In genomic region chr22:31625661-31626426, GRCh38 we compare ENCODE assay signal across 9 cellular contexts. TPM values are rescaled to one million over a fixed set of nuclear protein-coding genes. Genes with fewer than 3 reads are reported as not detected.
DNase-seq lines count a peak whose midpoint lies in the region; ATAC-seq and TF ChIP-seq lines count a peak whose summit lies in the region.
"Had no signal": no experiment of that assay in that cellular context is flagged by ENCODE, and none has a peak within 500 bp of the region (broad histone marks: within the 10 kb centered on the region; RNA-seq: fewer than 3 reads in every experiment).

No MANE protein-coding gene starts in this region.

- peak overlapping the region in 4 of 11 experiments; percentile 46 to 61 (median 60); a peak in 7 of 22 replicates for H3K27ac ChIP-seq in BLaER1 treated with 17β-estradiol and CSF1 and Interleukin-3, amounts not matched to agents 10 nM and 100 nM
- H3K27ac ChIP-seq in RWPE1, result peak overlapping the region; percentile 59
- H3K27ac ChIP-seq in esophagus muscularis mucosa (replicated peaks in 1 of 4), result peak overlapping the region; percentile 26 to 58 (median 41)

- peaks cover 84 to 99% (median 93%) of the 10 kb centered on the region in 11 experiments for H4K20me1 ChIP-seq in BLaER1 treated with 17β-estradiol and CSF1 and Interleukin-3, amounts not matched to agents 10 nM and 100 nM

- POLR2A ChIA-PET in RWPE1 (lab: Yijun Ruan, JAX; ENCODE audit: low non-redundant PET), result no interaction called here

- H3K36me3 Mint-ChIP-seq in nephron (ENCODE audit: low read depth), result no peaks in the 10 kb centered on the region

- intact Hi-C loops in esophagus muscularis mucosa (cut with DNase I), result loop anchor here (10.0 kb wide), 1 partner anchor 281 kb away; the partner anchor contains the start of gene PATZ1
- intact Hi-C loops in lower leg skin (cut with DNase I; ENCODE audit: low total_unique reads), result no loop called here

- TF ChIP-seq EP300 in esophagus muscularis mucosa (IDR thresholded peaks at IDR 0.05), result no peak

- CTCF ChIA-PET in RWPE1 (lab: Yijun Ruan, JAX), result no interaction called here

- H3K9ac ChIP-seq in BLaER1 treated with 17β-estradiol and CSF1 and Interleukin-3, amounts not matched to agents 10 nM and 100 nM, result peak overlapping the region in 9 of 11 experiments; percentile 20 to 61 (median 49); a peak in 7 of 22 replicates

- ATAC-seq in GM18520 (IDR thresholded peaks at IDR 0.05; ENCODE audit: unreplicated experiment), result no peak

- no peaks in the 10 kb centered on the region for H3K9me3 Mint-ChIP-seq in nephron

- TF ChIP-seq POLR2A in esophagus muscularis mucosa (IDR thresholded peaks at IDR 0.05; ENCODE audit: low read depth), result no peak
- TF ChIP-seq POLR2A in lower leg skin (IDR thresholded peaks at IDR 0.05), result no peak

- no peaks in the 10 kb centered on the region for H3K27me3 Mint-ChIP-seq in nephron (ENCODE audit: low read depth)

- H3K9me3 ChIP-seq in BLaER1 treated with 17β-estradiol and CSF1 and Interleukin-3, amounts not matched to agents 10 nM and 100 nM (replicated peaks in 1 of 11), result no peaks in the 10 kb centered on the region
- no peaks in the 10 kb centered on the region for H3K9me3 ChIP-seq in esophagus muscularis mucosa

- WGBS in esophagus muscularis mucosa, result 69% methylated on average over 22 of the region's 31 CpGs
- 49% methylated on average over 29 to 31 of the region's 31 CpGs for WGBS in lower leg skin, 2 donors

- H3K4me3 Mint-ChIP-seq in nephron, result peak overlapping the region; percentile 30 to 69 (median 59)

- DNase-seq in RWPE1 (ENCODE audit: low spot score), result no peak
- DNase-seq in esophagus muscularis mucosa (ENCODE audit: extremely low spot score), result no peak
- no peak for DNase-seq in DMS 273 (lab: John Stamatoyannopoulos, UW; ENCODE audit: unreplicated experiment)
- DNase-seq in NCI-H2029 treated with DMSO at 0.1 percent for 48 hours (lab: John Stamatoyannopoulos, UW), result no peak
- DNase-seq in lower leg skin (ENCODE audit: low spot score in 2 of 2), result no peak
- DNase-seq: NCI-H226 had no signal

- H3K27me3 ChIP-seq in BLaER1 treated with 17β-estradiol and CSF1 and Interleukin-3, amounts not matched to agents 10 nM and 100 nM, result no peaks in the 10 kb centered on the region
- no peaks in the 10 kb centered on the region for H3K27me3 ChIP-seq in esophagus muscularis mucosa

- no peak for TF ChIP-seq CTCF in RWPE1 (conservative IDR thresholded peaks at IDR 0.05; ENCODE audit: low read depth)
- no peak for TF ChIP-seq CTCF in esophagus muscularis mucosa (IDR thresholded peaks at IDR 0.05)
- TF ChIP-seq CTCF in nephron (IDR thresholded peaks at IDR 0.05; ENCODE audit: unreplicated experiment in 3 of 3), result no peak
- no peak for TF ChIP-seq CTCF in lower leg skin (IDR thresholded peaks at IDR 0.05)

- peaks cover 47 to 78% (median 59%) of the 10 kb centered on the region in 10 experiments for H3K4me1 ChIP-seq in BLaER1 treated with 17β-estradiol and CSF1 and Interleukin-3, amounts not matched to agents 10 nM and 100 nM
- peaks cover 45 to 60% (median 56%) of the 10 kb centered on the region in 4 donors for H3K4me1 ChIP-seq in esophagus muscularis mucosa

- peak overlapping the region in 10 of 11 experiments; percentile 29 to 100 (median 96); a peak in 15 of 22 replicates for H3K4me2 ChIP-seq in BLaER1 treated with 17β-estradiol and CSF1 and Interleukin-3, amounts not matched to agents 10 nM and 100 nM

- H3K27ac Mint-ChIP-seq in nephron, result peak overlapping the region in 2 of 3 experiments; percentile 70 to 80

- no peak overlapping the region for H3K4me3 ChIP-seq in BLaER1 treated with 17β-estradiol and CSF1 and Interleukin-3, amounts not matched to agents 10 nM and 100 nM
- H3K4me3 ChIP-seq in esophagus muscularis mucosa, result peak overlapping the region; percentile 15 to 33 (median 30)
- H3K4me3 ChIP-seq in lower leg skin (ENCODE audit: low read depth, poor library complexity, severe bottlenecking), result no peak overlapping the region

- H3K36me3 ChIP-seq in BLaER1 treated with 17β-estradiol and CSF1 and Interleukin-3, amounts not matched to agents 10 nM and 100 nM, result peaks cover 49 to 90% (median 76%) of the 10 kb centered on the region in 11 experiments
- peaks cover 7 to 22% (median 15%) of the 10 kb centered on the region in 4 donors for H3K36me3 ChIP-seq in esophagus muscularis mucosa

- H3K4me1 Mint-ChIP-seq in nephron, result peaks cover 37% of the 10 kb centered on the region

RNA-seq across cellular contexts. Expression of gene PISD, which starts 36.2 kb away (rescaled TPM):
- total RNA-seq in esophagus muscularis mucosa, result 10 to 100 TPM; 14.1 to 40.1 (median 26.2) TPM
- 10 to 100 TPM; 32.0 to 62.5 (median 45.5) TPM for total RNA-seq in lower leg skin

Comparison
In these comparisons a context has a peak if more than half of its experiments do, and no peak if none do; other contexts are left out.
1. H3K4me3 ChIP-seq: peak in esophagus muscularis mucosa (4 of 4); none in BLaER1 treated with 17β-estradiol and CSF1 and Interleukin-3, amounts not matched to agents 10 nM and 100 nM (0 of 10) and lower leg skin (single experiment).